Comparison of ENCODE assay signal across 3 cellular contexts in genomic region chr1:92927870-92928269, GRCh38.
TF ChIP-seq lines count a peak whose summit lies in the region.

No MANE protein-coding gene starts in this region.

TF ChIP-seq in SK-N-SH, 30 proteins besides CTCF, POLR2A, EP300 and RAD21:
- no peak for TF ChIP-seq NFIC (IDR thresholded peaks at IDR 0.05; ENCODE audit: borderline replicate concordance)
- no peak for TF ChIP-seq GABPA (IDR thresholded peaks at IDR 0.05; ENCODE audit: low read depth)
- TF ChIP-seq TCF12 (IDR thresholded peaks at IDR 0.05) = no peak
- no peak for TF ChIP-seq RXRA (IDR thresholded peaks at IDR 0.05; ENCODE audit: borderline replicate concordance, low read depth)
- TF ChIP-seq YY1 (IDR thresholded peaks at IDR 0.05; ENCODE audit: low read depth) = no peak

TF ChIP-seq in SK-N-SH treated with all-trans-retinoic acid at 6 μM for 48 hours, 23 proteins besides CTCF, POLR2A, EP300 and RAD21:
- TF ChIP-seq OSR1 (CRISPR knock-in tag; IDR thresholded peaks at IDR 0.05) (no peak), TOX (CRISPR knock-in tag; IDR thresholded peaks at IDR 0.05; ENCODE audit: borderline replicate concordance) (no peak)

TF ChIP-seq in HCT116, 20 proteins besides CTCF, POLR2A, EP300 and RAD21:
- TF ChIP-seq ZFX (IDR thresholded peaks at IDR 0.05) (no peak), ZBTB33 (IDR thresholded peaks at IDR 0.05; ENCODE audit: extremely low read depth, insufficient replicate concordance, low read length) (no peak), ELF1 (IDR thresholded peaks at IDR 0.05; ENCODE audit: borderline replicate concordance, low read depth) (no peak), YY1 (IDR thresholded peaks at IDR 0.05; ENCODE audit: extremely low read depth, insufficient replicate concordance, low read depth, low read length) (no peak), FOSL1 (IDR thresholded peaks at IDR 0.05; ENCODE audit: low read depth) (no peak), SP1 (IDR thresholded peaks at IDR 0.05; ENCODE audit: low read depth) (no peak), ATF3 (IDR thresholded peaks at IDR 0.05) (no peak), ZNF274 (IDR thresholded peaks at IDR 0.05; ENCODE audit: low read depth, low read length) (no peak), EZH2phosphoT487 (IDR thresholded peaks at IDR 0.05; ENCODE audit: borderline replicate concordance) (no peak), SIN3A (IDR thresholded peaks at IDR 0.05; ENCODE audit: low read depth) (no peak), EZH2 (IDR thresholded peaks at IDR 0.05) (no peak), CEBPB (IDR thresholded peaks at IDR 0.05; ENCODE audit: low read depth) (no peak), MAX (IDR thresholded peaks at IDR 0.05) (no peak), JUND (IDR thresholded peaks at IDR 0.05) (no peak), POLR2AphosphoS5 (IDR thresholded peaks at IDR 0.05; ENCODE audit: low read depth, low read length) (no peak), EGR1 (IDR thresholded peaks at IDR 0.05; ENCODE audit: low read depth) (no peak), SRF (IDR thresholded peaks at IDR 0.05; ENCODE audit: low read depth) (no peak), REST (IDR thresholded peaks at IDR 0.05; ENCODE audit: low read depth) (no peak), TCF7L2 (IDR thresholded peaks at IDR 0.05; ENCODE audit: borderline replicate concordance, extremely low read depth, insufficient read depth, insufficient read length) (no peak), CBX3 (IDR thresholded peaks at IDR 0.05; ENCODE audit: low read depth) (no peak)
